In genomic region chr10:48526371-48526821, GRCh38 we compare ENCODE assay signal across 12 cellular contexts.
DNase-seq lines count a peak whose midpoint lies in the region; TF ChIP-seq lines count a peak whose summit lies in the region.
"Had no signal": no experiment of that assay in that cellular context is flagged by ENCODE, and none has a peak within 500 bp of the region (broad histone marks: within the 10 kb centered on the region; RNA-seq: fewer than 3 reads in every experiment).

No MANE protein-coding gene starts in this region.

- H3K9me3 ChIP-seq in right atrium auricular region = no peaks in the 10 kb centered on the region
- H3K9me3 ChIP-seq: prostate gland had no signal

- TF ChIP-seq CTCF in foreskin fibroblast (IDR thresholded peaks at IDR 0.05; ENCODE audit: low read depth, low read length) (no peak), right atrium auricular region (IDR thresholded peaks at IDR 0.05) (no peak)

- peaks cover 0 to 12% of the 10 kb centered on the region in 2 donors for H3K4me1 ChIP-seq in right atrium auricular region
- H3K4me1 ChIP-seq: prostate gland had no signal

- no peaks in the 10 kb centered on the region for H3K36me3 ChIP-seq in right atrium auricular region
- H3K36me3 ChIP-seq: prostate gland had no signal

- H3K27me3 ChIP-seq in right atrium auricular region = no peaks in the 10 kb centered on the region

- H3K27ac ChIP-seq in right atrium auricular region = no peak overlapping the region
- H3K27ac ChIP-seq: prostate gland had no signal

- DNase-seq in GM03348 (ENCODE audit: low spot score) (peak; percentile 57), amniotic epithelial cell (ENCODE audit: low read depth) (peak; percentile 94), foreskin fibroblast (peak; percentile 89 to 95), skeletal muscle cell (ENCODE audit: low read depth) (peak; percentile 84), NCI-H2196 (lab: John Stamatoyannopoulos, UW; ENCODE audit: unreplicated experiment) (no peak), globus pallidus (ENCODE audit: low spot score) (no peak), NOMO-1 treated with dmso at 0.1 percent for 144 hours (lab: John Stamatoyannopoulos, UW; ENCODE audit: unreplicated experiment) (no peak), right atrium auricular region (ENCODE audit: low spot score) (no peak)
- DNase-seq: activated T-cell treated with anti-CD3 and anti-CD28 coated beads for 4 hours, DMS53, NCI-H446 treated with DMSO at 0.1 percent for 48 hours had no signal

- H3K4me3 ChIP-seq in foreskin fibroblast (ENCODE audit: low read depth in 1 of 2, low read length in 2 of 2) (peak overlapping the region; percentile 15 to 37), skeletal muscle cell (ENCODE audit: low read depth, low read length) (peak overlapping the region; percentile 17), right atrium auricular region (no peak overlapping the region)
- H3K4me3 ChIP-seq: prostate gland had no signal

Comparison
In these comparisons a context has a peak if more than half of its experiments do, and no peak if none do; other contexts are left out.
1. DNase-seq: peak in GM03348 (single experiment), amniotic epithelial cell (single experiment), foreskin fibroblast (2 of 2) and skeletal muscle cell (single experiment); none in NCI-H2196 (single experiment), globus pallidus (single experiment), NOMO-1 treated with dmso at 0.1 percent for 144 hours (single experiment) and right atrium auricular region (single experiment).
2. H3K4me3 ChIP-seq: peak in foreskin fibroblast (2 of 2) and skeletal muscle cell (single experiment); none in right atrium auricular region (0 of 2).